ENCODE assay signal across 15 cellular contexts in the genomic region with DNA sequence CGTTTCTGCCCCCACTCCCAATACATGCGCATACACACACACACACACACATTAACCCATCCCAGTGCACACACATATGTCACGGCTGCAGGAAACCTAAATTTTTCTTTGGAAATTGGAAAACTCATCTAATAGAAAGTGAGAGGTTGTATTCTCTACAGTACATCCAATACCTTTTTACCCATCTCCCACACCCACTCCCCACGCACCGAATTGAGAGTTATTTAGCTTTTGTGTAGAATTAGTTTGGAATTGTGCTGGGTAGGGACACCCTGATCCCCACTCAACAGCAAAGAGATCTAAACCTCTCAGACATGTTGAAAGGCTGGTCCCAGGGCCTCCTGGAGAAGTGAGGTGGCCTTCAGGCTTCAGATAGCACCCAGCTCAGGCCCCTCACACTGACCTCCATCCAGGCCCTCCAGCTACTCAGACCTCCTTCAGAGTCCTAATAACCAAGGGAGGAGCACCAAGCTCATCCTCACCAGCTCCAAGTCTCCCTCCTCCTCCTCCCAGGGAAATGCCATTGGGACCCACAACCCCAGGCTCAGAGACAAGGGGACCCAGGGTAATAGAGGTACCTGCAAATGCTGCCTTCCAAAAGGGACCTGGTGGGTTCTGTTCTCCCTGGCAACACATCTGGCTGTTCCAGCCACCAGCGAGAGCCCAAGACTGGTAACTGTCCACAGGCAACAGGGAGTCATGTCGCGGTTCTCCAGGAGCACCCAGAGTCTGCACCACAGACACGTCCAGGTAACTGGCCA. TPM values are rescaled to one million over a fixed set of nuclear protein-coding genes. Genes with fewer than 3 reads are reported as not detected.
DNase-seq lines count a peak whose midpoint lies in the region; ATAC-seq and TF ChIP-seq lines count a peak whose summit lies in the region.
"Had no signal": no experiment of that assay in that cellular context is flagged by ENCODE, and none has a peak within 500 bp of the region (broad histone marks: within the 10 kb centered on the region; RNA-seq: fewer than 3 reads in every experiment).

No MANE protein-coding gene starts in this region.

- H3K27me3 Mint-ChIP-seq in activated T-helper 17 cell treated with anti-CD3 and anti-CD28 coated beads, Interleukin-2, amount 50 U/mL, for 72 hours = peaks cover 77% of the 10 kb centered on the region
- peaks cover 89% of the 10 kb centered on the region for H3K27me3 Mint-ChIP-seq in activated CD8-positive, alpha-beta T cell treated with anti-CD3 and anti-CD28 coated beads for 36 hours

- POLR2A ChIA-PET in activated CD8-positive, alpha-beta T cell treated with anti-CD3 and anti-CD28 coated beads for 36 hours (lab: Charles Lee) = interaction anchor here (0.9 to 1.7 kb wide), 4 partner anchors 9 to 51 kb away, joined by 3 to 5 read pairs (median 3); no protein-coding TSS in a partner anchor

- peak overlapping the region; percentile 87 to 88 for H3K9ac ChIP-seq in mucosa of rectum (ENCODE audit: low read depth in 1 of 2, low read length in 2 of 2)
- H3K9ac ChIP-seq: neural progenitor cell had no signal

- in situ Hi-C loops in HAP-1 (cut with MboI; ENCODE audit: low sequenced_read_pairs) = loop anchor here (5.0 kb wide), 1 partner anchor 60 kb away; no protein-coding TSS in a partner anchor

- no peak for TF ChIP-seq CTCF in 22Rv1 (IDR thresholded peaks at IDR 0.05)
- TF ChIP-seq CTCF in activated CD8-positive, alpha-beta T cell treated with anti-CD3 and anti-CD28 coated beads for 36 hours (IDR thresholded peaks at IDR 0.05) = no peak

- peak overlapping the region; percentile 100 for H3K27ac ChIP-seq in 22Rv1
- peak overlapping the region; percentile 91 to 97 for H3K27ac ChIP-seq in mucosa of rectum (ENCODE audit: low read depth in 2 of 2, low read length in 2 of 2)
- H3K27ac ChIP-seq: neural progenitor cell had no signal

- DNase-seq in HAP-1 (ENCODE audit: low spot score in 2 of 2) (no peak), NCI-H146 (lab: John Stamatoyannopoulos, UW) (no peak), globus pallidus (ENCODE audit: low spot score) (no peak)
- DNase-seq in activated CD8-positive, alpha-beta T cell treated with anti-CD3 and anti-CD28 coated beads for 36 hours = no peak
- DNase-seq: activated CD4-positive, alpha-beta T cell treated with anti-CD3 and anti-CD28 coated beads for 1 hour; central memory CD4-positive, alpha-beta T cell; KG1; NCI-H510A treated with DMSO at 0.1 percent for 48 hours; T-helper 1 cell had no signal

- H3K36me3 Mint-ChIP-seq in activated T-helper 17 cell treated with anti-CD3 and anti-CD28 coated beads, Interleukin-2, amount 50 U/mL, for 72 hours (ENCODE audit: low read depth) = no peaks in the 10 kb centered on the region
- H3K36me3 Mint-ChIP-seq in activated CD8-positive, alpha-beta T cell treated with anti-CD3 and anti-CD28 coated beads for 36 hours (ENCODE audit: low read depth) = no peaks in the 10 kb centered on the region

- peaks cover 7% of the 10 kb centered on the region for H3K4me1 Mint-ChIP-seq in activated T-helper 17 cell treated with anti-CD3 and anti-CD28 coated beads, Interleukin-2, amount 50 U/mL, for 72 hours
- H3K4me1 Mint-ChIP-seq in activated CD8-positive, alpha-beta T cell treated with anti-CD3 and anti-CD28 coated beads for 36 hours (ENCODE audit: low read depth) = peaks cover 34% of the 10 kb centered on the region

- H3K4me1 ChIP-seq in HAP-1 (peaks cover 14% of the 10 kb centered on the region), mucosa of rectum (ENCODE audit: control insufficient read depth in 2 of 2, insufficient read depth in 2 of 2, low read length in 2 of 2) (peaks cover 22 to 23% of the 10 kb centered on the region in 2 donors)
- H3K4me1 ChIP-seq: neural progenitor cell had no signal

- no peaks in the 10 kb centered on the region for H3K9me3 Mint-ChIP-seq in activated T-helper 17 cell treated with anti-CD3 and anti-CD28 coated beads, Interleukin-2, amount 50 U/mL, for 72 hours
- no peaks in the 10 kb centered on the region for H3K9me3 Mint-ChIP-seq in activated CD8-positive, alpha-beta T cell treated with anti-CD3 and anti-CD28 coated beads for 36 hours

- H3K9me3 ChIP-seq in HAP-1 (no peaks in the 10 kb centered on the region), mucosa of rectum (ENCODE audit: control insufficient read depth in 2 of 2, low read length in 2 of 2) (no peaks in the 10 kb centered on the region)

- intact Hi-C loops in activated CD8-positive, alpha-beta T cell treated with anti-CD3 and anti-CD28 coated beads for 36 hours (cut with micrococcal nuclease) = loop anchor here (5.0 to 10.0 kb wide), 2 partner anchors 60 to 113 kb away; a partner anchor contains a TSS

- H3K27ac Mint-ChIP-seq in activated T-helper 17 cell treated with anti-CD3 and anti-CD28 coated beads, Interleukin-2, amount 50 U/mL, for 72 hours = no peak overlapping the region
- H3K27ac Mint-ChIP-seq in activated CD8-positive, alpha-beta T cell treated with anti-CD3 and anti-CD28 coated beads for 36 hours = no peak overlapping the region
- H3K27ac Mint-ChIP-seq: neural progenitor cell had no signal

- CTCF ChIA-PET in activated CD8-positive, alpha-beta T cell treated with anti-CD3 and anti-CD28 coated beads for 36 hours (lab: Charles Lee) = interaction anchor here (0.6 to 3.0 kb wide), 8 partner anchors 7 to 304 kb away, joined by 3 to 12 read pairs (median 4); no protein-coding TSS in a partner anchor

- peak overlapping the region; percentile 58 for H3K4me3 ChIP-seq in HAP-1
- peak overlapping the region; percentile 65 to 78 for H3K4me3 ChIP-seq in mucosa of rectum (ENCODE audit: low read length in 2 of 2)

- no peak for ATAC-seq in activated T-helper 17 cell treated with anti-CD3 and anti-CD28 coated beads, Interleukin-2, amount 50 U/mL, for 72 hours (replicated peaks)
- no peak for ATAC-seq in HG02870 (IDR thresholded peaks at IDR 0.05; ENCODE audit: unreplicated experiment)
- ATAC-seq in activated CD8-positive, alpha-beta T cell treated with anti-CD3 and anti-CD28 coated beads for 36 hours = no peak

- peak overlapping the region; percentile 32 for H3K4me3 Mint-ChIP-seq in activated T-helper 17 cell treated with anti-CD3 and anti-CD28 coated beads, Interleukin-2, amount 50 U/mL, for 72 hours
- no peak overlapping the region for H3K4me3 Mint-ChIP-seq in activated CD8-positive, alpha-beta T cell treated with anti-CD3 and anti-CD28 coated beads for 36 hours
- H3K4me3 Mint-ChIP-seq: neural progenitor cell had no signal

- H3K36me3 ChIP-seq in HAP-1 (replicated peaks) (no peaks in the 10 kb centered on the region), mucosa of rectum (ENCODE audit: control insufficient read depth in 2 of 2, insufficient read depth in 2 of 2, low read length in 2 of 2) (peaks cover 0 to 2% of the 10 kb centered on the region in 2 donors)
- H3K36me3 ChIP-seq: neural progenitor cell had no signal

- H3K27me3 ChIP-seq in HAP-1 (ENCODE audit: low read depth) (no peaks in the 10 kb centered on the region), mucosa of rectum (ENCODE audit: control insufficient read depth in 2 of 2, insufficient read depth in 2 of 2, low read length in 2 of 2) (peaks cover 23 to 35% of the 10 kb centered on the region in 2 donors)

RNA-seq across cellular contexts. Expression of a gene that starts 1.0 kb away (rescaled TPM):
- not detected for total RNA-seq in activated T-helper 17 cell treated with anti-CD3 and anti-CD28 coated beads, Interleukin-2, amount 50 U/mL, for 72 hours
- not detected for total RNA-seq in activated CD8-positive, alpha-beta T cell treated with anti-CD3 and anti-CD28 coated beads for 36 hours

RNA-seq across cellular contexts. Expression of a gene that starts 4.6 kb away (rescaled TPM):
- total RNA-seq in activated T-helper 17 cell treated with anti-CD3 and anti-CD28 coated beads, Interleukin-2, amount 50 U/mL, for 72 hours = not detected
- total RNA-seq in activated CD8-positive, alpha-beta T cell treated with anti-CD3 and anti-CD28 coated beads for 36 hours = not detected
- total RNA-seq: H4 had no signal

RNA-seq across cellular contexts. Expression of a gene that starts 5.3 kb away (rescaled TPM):
- total RNA-seq in activated T-helper 17 cell treated with anti-CD3 and anti-CD28 coated beads, Interleukin-2, amount 50 U/mL, for 72 hours = not detected
- total RNA-seq in activated CD8-positive, alpha-beta T cell treated with anti-CD3 and anti-CD28 coated beads for 36 hours = not detected
- total RNA-seq: H4 had no signal
